8 cellular contexts compared by ENCODE assay signal in genomic region chr22:42933783-42934144, GRCh38.
A peak's percentile ranks its signal among the peaks of the same experiment; 100 is the strongest.
DNase-seq lines count a peak whose midpoint lies in the region; ATAC-seq and TF ChIP-seq lines count a peak whose summit lies in the region.

No MANE protein-coding gene starts in this region.

- ATAC-seq in lung (ENCODE audit: insufficient read depth, low FRiP score) (peak; percentile 52), HG02623 (IDR thresholded peaks at IDR 0.05; ENCODE audit: unreplicated experiment) (no peak)

- H3K4me3 ChIP-seq in BJ (ENCODE audit: low read depth, low read length) (no peak overlapping the region), lung (no peak overlapping the region), transverse colon (no peak overlapping the region)

- H3K9me3 ChIP-seq in lung (ENCODE audit: control insufficient read depth in 2 of 2, insufficient read depth in 1 of 2, low read length in 1 of 2) (no peaks in the 10 kb centered on the region), transverse colon (no peaks in the 10 kb centered on the region)

- intact Hi-C loops in transverse colon (cut with DNase I; ENCODE audit: low total_unique reads): loop anchor here (10.0 kb wide), 1 partner anchor 61 kb away; no protein-coding TSS in a partner anchor

- 11 to 25% methylated on average over 3 of the region's 3 CpGs for WGBS in lung, 2 donors
- WGBS in transverse colon (ENCODE audit: low coverage in 1 of 2), 2 donors: 27 to 30% methylated on average over 3 of the region's 3 CpGs

- H3K36me3 ChIP-seq in BJ (ENCODE audit: control insufficient read depth, insufficient read depth, low read length): no peaks in the 10 kb centered on the region
- H3K36me3 ChIP-seq in lung (ENCODE audit: control insufficient read depth in 2 of 2, insufficient read depth in 2 of 2, low read length in 2 of 2): no peaks in the 10 kb centered on the region
- H3K36me3 ChIP-seq in transverse colon: no peaks in the 10 kb centered on the region

- DNase-seq in BJ (ENCODE audit: low read depth) (peak; percentile 95), M059J (ENCODE audit: low read depth) (peak; percentile 94), caudate nucleus (lab: John Stamatoyannopoulos, UW) (peak in 2 of 61 donors; percentile 49 to 58), lung (ENCODE audit: low spot score) (no peak), transverse colon (no peak), occipital lobe (lab: John Stamatoyannopoulos, UW) (no peak), NCI-H1417 treated with DMSO at 0.1 percent for 48 hours (lab: John Stamatoyannopoulos, UW) (no peak)

- H3K4me1 ChIP-seq in lung (ENCODE audit: control insufficient read depth in 2 of 2, insufficient read depth in 2 of 2, low read length in 2 of 2) (peaks cover 45 to 69% of the 10 kb centered on the region in 2 donors), transverse colon (peaks cover 63 to 94% (median 83%) of the 10 kb centered on the region in 4 donors)

- CTCF ChIA-PET in BJ (lab: Yijun Ruan, JAX): interaction anchor here (1.1 kb wide), 2 partner anchors 157 to 203 kb away, joined by 3 to 4 read pairs; no protein-coding TSS in a partner anchor

- TF ChIP-seq EP300 in transverse colon (IDR thresholded peaks at IDR 0.05; ENCODE audit: low read depth): peak; percentile 69

- H3K27me3 ChIP-seq in BJ (ENCODE audit: control insufficient read depth, insufficient read depth, low read length) (no peaks in the 10 kb centered on the region), lung (ENCODE audit: control insufficient read depth, insufficient read depth) (no peaks in the 10 kb centered on the region), transverse colon (no peaks in the 10 kb centered on the region)

- in situ Hi-C loops in transverse colon (cut with MboI; ENCODE audit: low pct_ligation_motif_present in 1 of 4, low pct_unique_long_range_greater_than_20kb in 1 of 4, low sequenced_read_pairs in 3 of 4): no loop called here

- TF ChIP-seq CTCF in BJ (IDR thresholded peaks at IDR 0.05; ENCODE audit: insufficient read depth, low read depth, low read length) (no peak), lung (IDR thresholded peaks at IDR 0.05; ENCODE audit: control extremely low read depth, extremely low read depth) (no peak), transverse colon (IDR thresholded peaks at IDR 0.05) (no peak)

- TF ChIP-seq POLR2A in transverse colon (IDR thresholded peaks at IDR 0.05): no peak

- H3K27ac ChIP-seq in caudate nucleus (ENCODE audit: low read depth, low read length): peak overlapping the region; percentile 96
- H3K27ac ChIP-seq in lung (ENCODE audit: low read depth in 1 of 2, low read length in 1 of 2): peak overlapping the region; percentile 88 to 99
- H3K27ac ChIP-seq in transverse colon: peak overlapping the region; percentile 82 to 92 (median 88)

- POLR2A ChIA-PET in BJ (lab: Charles Lee): no interaction called here

Comparison
In these comparisons a context has a peak if more than half of its experiments do, and no peak if none do; other contexts are left out.
1. DNase-seq: peak in BJ (single experiment) and M059J (single experiment); none in lung (single experiment), transverse colon (single experiment), occipital lobe (single experiment) and NCI-H1417 treated with DMSO at 0.1 percent for 48 hours (single experiment).
2. Peak in every context shown above with its lines, with median percentiles within 50 percentile points of each other: H3K27ac ChIP-seq.